Comparison of ENCODE assay signal across 24 cellular contexts in the genomic region with DNA sequence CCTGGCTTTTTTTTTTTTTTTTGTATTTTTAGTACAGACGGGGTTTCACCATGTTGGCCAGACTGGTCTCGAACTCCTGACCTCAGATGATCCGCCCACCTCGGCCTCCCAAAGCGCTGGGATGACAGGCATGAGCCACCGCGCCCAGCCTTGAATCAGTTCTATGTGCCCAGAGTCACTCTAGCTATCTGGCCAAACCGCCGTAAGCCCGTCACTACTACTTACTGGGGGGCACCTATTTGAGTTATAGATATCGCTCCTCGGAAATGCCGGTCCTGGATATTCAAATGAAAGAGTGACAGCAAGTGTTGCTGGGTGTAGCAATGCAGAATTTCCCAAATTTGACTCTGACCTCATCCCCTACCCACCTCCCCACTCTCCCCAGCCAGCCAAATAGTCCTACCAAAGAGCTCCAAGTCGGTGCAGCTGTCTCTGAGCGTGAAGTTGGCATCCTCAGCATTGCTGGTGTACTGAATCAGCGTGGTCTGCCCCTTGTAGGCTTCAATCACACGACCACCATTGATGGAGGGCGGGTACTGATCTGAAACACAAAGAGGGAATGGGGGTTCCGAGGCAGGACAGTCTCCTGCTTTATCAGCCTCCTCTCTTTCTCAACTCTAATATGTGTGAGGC. TPM values are rescaled to one million over a fixed set of nuclear protein-coding genes. Genes with fewer than 3 reads are reported as not detected.
A peak's percentile ranks its signal among the peaks of the same experiment; 100 is the strongest.
DNase-seq lines count a peak whose midpoint lies in the region; ATAC-seq, FAIRE-seq and TF ChIP-seq lines count a peak whose summit lies in the region.
"Had no signal": no experiment of that assay in that cellular context is flagged by ENCODE, and none has a peak within 500 bp of the region (broad histone marks: within the 10 kb centered on the region; RNA-seq: fewer than 3 reads in every experiment).

No MANE protein-coding gene starts in this region.

- CTCF ChIA-PET in K562 (lab: Yijun Ruan, JAX; ENCODE audit: low intra/inter-chr PET ratio), result no interaction called here

- ATAC-seq in K562, result no peak
- ATAC-seq in HG02763 (IDR thresholded peaks at IDR 0.05; ENCODE audit: unreplicated experiment), result no peak
- no peak for ATAC-seq in esophagus mucosa
- ATAC-seq: GM23338, Panc1 had no signal

- H3K4me1 ChIP-seq in K562 (replicated peaks in 1 of 2; ENCODE audit: control insufficient read depth in 2 of 2, insufficient read depth in 2 of 2, low read length in 2 of 2), result peaks cover 0 to 5% of the 10 kb centered on the region in 2 experiments; a peak in 2 of 5 replicates
- H3K4me1 ChIP-seq in neuronal stem cell (ENCODE audit: control insufficient read depth in 2 of 2, insufficient read depth in 1 of 2, low read depth in 1 of 2, low read length in 2 of 2), result peaks cover 0 to 3% of the 10 kb centered on the region in 2 donors
- no peaks in the 10 kb centered on the region for H3K4me1 ChIP-seq in suprapubic skin
- H3K4me1 ChIP-seq: HAP-1 had no signal

- BruUV-seq in K562 (replicated peaks; lab: Mats Ljungman, UMichigan), result no TSS peak

- peaks cover 2% of the 10 kb centered on the region for H3K79me1 ChIP-seq in neuronal stem cell (ENCODE audit: low read depth, low read length)

- peak overlapping the region; percentile 17 for H3K18ac ChIP-seq in neuronal stem cell (ENCODE audit: low read length)

- H3K27ac ChIP-seq in K562 (ENCODE audit: extremely low read depth, low read depth, low read length) (no peak overlapping the region), neuronal stem cell (replicated peaks; ENCODE audit: low read length) (no peak overlapping the region), suprapubic skin (no peak overlapping the region)
- H3K27ac ChIP-seq: BLaER1, SK-N-MC had no signal

- H2AFZ ChIP-seq in K562 (ENCODE audit: low read depth, low read length) (no peak overlapping the region), neuronal stem cell (ENCODE audit: low read length) (no peak overlapping the region)
- H2AFZ ChIP-seq: GM23338 had no signal

- H2BK5ac ChIP-seq in neuronal stem cell (ENCODE audit: low read length), result no peak overlapping the region

- no peak for TF ChIP-seq RAD21 in K562 (CRISPR knock-in tag; conservative IDR thresholded peaks at IDR 0.05 in 1 of 2, IDR thresholded peaks at IDR 0.05 in 1 of 2)

- POLR2A ChIA-PET in K562 (lab: Yijun Ruan, JAX), result interaction anchor here (0.6 to 0.7 kb wide), 3 partner anchors 13 to 588 kb away, joined by 3 read pairs; no protein-coding TSS in a partner anchor

- H3K9me3 ChIP-seq in K562 (replicated peaks; ENCODE audit: control insufficient read depth, insufficient read depth, low read depth, low read length) (no peaks in the 10 kb centered on the region), neuronal stem cell (replicated peaks in 1 of 2; ENCODE audit: control insufficient read depth in 2 of 2, insufficient read depth in 1 of 2, low read depth in 1 of 2, low read length in 2 of 2) (no peaks in the 10 kb centered on the region), suprapubic skin (no peaks in the 10 kb centered on the region)
- H3K9me3 ChIP-seq: BLaER1, HAP-1, MG63 had no signal

- intact Hi-C loops in K562 (cut with micrococcal nuclease), result no loop called here

- no peak for TF ChIP-seq EP300 in K562 (IDR thresholded peaks at IDR 0.05; ENCODE audit: low read length)
- TF ChIP-seq EP300 in suprapubic skin (IDR thresholded peaks at IDR 0.05), result no peak

- H3K9me1 ChIP-seq in K562 (ENCODE audit: control insufficient read depth, insufficient read depth, low read length), result no peaks in the 10 kb centered on the region

- in situ Hi-C loops in K562 (cut with MboI), result no loop called here

- WGBS in K562 (ENCODE audit: insufficient coverage, low coverage, missing lambda C conversion rate), result 4% methylated on average over 18 of the region's 19 CpGs
- WGBS in neuronal stem cell (ENCODE audit: extremely low coverage in 2 of 2, insufficient read length in 2 of 2, insufficient replicate concordance in 1 of 2), 2 donors, result no CpG with 5 or more reads among the region's 19 CpGs
- WGBS in suprapubic skin, result 75% methylated on average over 18 of the region's 19 CpGs

- TF ChIP-seq CTCF in K562 (IDR thresholded peaks at IDR 0.05 in 2 of 3, conservative IDR thresholded peaks at IDR 0.05 in 1 of 3; ENCODE audit: insufficient read depth in 2 of 3, low read depth in 1 of 3, low read length in 3 of 3) (no peak), suprapubic skin (IDR thresholded peaks at IDR 0.05) (no peak)

- H2BK12ac ChIP-seq in neuronal stem cell (ENCODE audit: low read length), result no peak overlapping the region

- H3K9ac ChIP-seq in K562 (ENCODE audit: insufficient read depth in 1 of 2, low read depth in 2 of 2, low read length in 2 of 2), result no peak overlapping the region
- H3K9ac ChIP-seq in neuronal stem cell (ENCODE audit: low read depth, low read length, poor library complexity), result no peak overlapping the region
- H3K9ac ChIP-seq: BLaER1 had no signal

- H3K4ac ChIP-seq in neuronal stem cell (ENCODE audit: low read length), result no peak overlapping the region

- H3K4me3 ChIP-seq in K562 (no peak overlapping the region), neuronal stem cell (ENCODE audit: low read length in 2 of 2) (no peak overlapping the region), suprapubic skin (no peak overlapping the region)
- H3K4me3 ChIP-seq: BLaER1, GM23338, HAP-1, MG63, SK-N-MC had no signal

- H3K27me3 ChIP-seq in K562 (ENCODE audit: control insufficient read depth in 2 of 2, insufficient read depth in 2 of 2, low read length in 2 of 2) (peaks cover 22 to 79% of the 10 kb centered on the region in 2 experiments; a peak in 4 of 5 replicates), neuronal stem cell (ENCODE audit: control insufficient read depth in 3 of 3, insufficient read depth in 3 of 3, low read depth in 1 of 3, low read length in 3 of 3) (peaks cover 0 to 23% (median 0%) of the 10 kb centered on the region in 3 experiments), suprapubic skin (peaks cover 62% of the 10 kb centered on the region)
- H3K27me3 ChIP-seq: BLaER1 had no signal

- H4K8ac ChIP-seq in neuronal stem cell (ENCODE audit: low read depth, low read length), result no peak overlapping the region

- H3K79me2 ChIP-seq in K562 (ENCODE audit: control insufficient read depth, insufficient read depth, low read length), result no peaks in the 10 kb centered on the region

- H4K20me1 ChIP-seq in K562 (replicated peaks; ENCODE audit: control insufficient read depth, insufficient read depth, low read length), result no peaks in the 10 kb centered on the region; the same call in 1 of the 2 replicates

- no peak overlapping the region for H2BK120ac ChIP-seq in neuronal stem cell (ENCODE audit: low read depth, low read length)

- DNase-seq in LHCN-M2 (ENCODE audit: low read depth), result peak; percentile 6
- no peak for DNase-seq in K562 (ENCODE audit: extremely low read depth in 1 of 4, low spot score in 3 of 4)
- DNase-seq in neuronal stem cell (ENCODE audit: low spot score), result no peak
- DNase-seq in suprapubic skin (ENCODE audit: low spot score in 2 of 2), result peak; percentile 33 to 66
- DNase-seq in NCI-H2171 treated with DMSO at 0.1 percent for 48 hours (lab: John Stamatoyannopoulos, UW), result no peak
- DNase-seq: CD4-positive, CD25-positive, alpha-beta regulatory T cell; HFFc6; KBM-7; MG63; NCI-H2029 treated with DMSO at 0.1 percent for 48 hours; NCI-H2227 treated with DMSO at 0.1 percent for 48 hours; NCI-H510A; NCI-H69; SHP77 treated with DMSO at 0.1 percent for 48 hours had no signal

- no peak overlapping the region for H4K91ac ChIP-seq in neuronal stem cell (ENCODE audit: low read depth, low read length, poor library complexity)

- no peak overlapping the region for H2AK5ac ChIP-seq in neuronal stem cell (ENCODE audit: low read depth, low read length)

- TF ChIP-seq POLR2A in K562 (conservative IDR thresholded peaks at IDR 0.05) (no peak), suprapubic skin (IDR thresholded peaks at IDR 0.05) (no peak)

- no peak for FAIRE-seq in K562 (lab: Jason Lieb, UNC)
- FAIRE-seq: A204.1, HTR-8/SVneo had no signal

- no peak overlapping the region for H2BK15ac ChIP-seq in neuronal stem cell (ENCODE audit: low read length)

- H3K36me3 ChIP-seq in K562 (ENCODE audit: control insufficient read depth, insufficient read depth, low read length) (no peaks in the 10 kb centered on the region), neuronal stem cell (replicated peaks in 1 of 2; ENCODE audit: control insufficient read depth in 2 of 2, insufficient read depth in 2 of 2, low read length in 2 of 2) (no peaks in the 10 kb centered on the region), suprapubic skin (no peaks in the 10 kb centered on the region)
- H3K36me3 ChIP-seq: BLaER1, HAP-1, MG63 had no signal

- H3K23ac ChIP-seq in neuronal stem cell (ENCODE audit: low read depth, low read length, poor library complexity), result no peak overlapping the region

- H3K4me2 ChIP-seq in K562 (ENCODE audit: insufficient read depth, low read length) (no peak overlapping the region), neuronal stem cell (ENCODE audit: insufficient read depth, low read length, poor library complexity, severe bottlenecking) (no peak overlapping the region)
- H3K4me2 ChIP-seq: GM23338 had no signal

- H3K14ac ChIP-seq in neuronal stem cell (ENCODE audit: low read length), result no peak overlapping the region

RNA-seq across cellular contexts. Expression of a gene that starts 38.1 kb away (rescaled TPM):
- not detected in 2 replicates for total RNA-seq in LHCN-M2 (2014; rRNA removed)
- 0.32 TPM for polyA plus RNA-seq in LHCN-M2 (2012)
- total RNA-seq in K562 (2011; cell fraction: chromatin; rRNA removed; ENCODE audit: low replicate concordance), result 0.51 and 0.63 TPM in 2 replicates
- total RNA-seq in K562 (2011; cell fraction: nucleolus; rRNA removed), result 0.17 and 0.39 TPM in 2 replicates
- total RNA-seq in K562 (2011; cell fraction: nucleoplasm; rRNA removed), result not detected in 2 replicates
- total RNA-seq in K562 (2014; rRNA removed), result not detected in 2 replicates
- total RNA-seq in K562 (2014; rRNA removed; fragmentation: Illumina TruSeq; extraction: Trizol), result not detected in 2 replicates
- 0.18 TPM in 1 of 2 replicates, not detected in the other for total RNA-seq in K562 (2015; rRNA removed; fragmentation: Illumina TruSeq; extraction: Trizol)
- total RNA-seq in K562 (2021), result 0.16 and 0.25 TPM in 2 replicates
- polyA plus RNA-seq in K562 (2011; rRNA removed), result 0.11 and 0.15 TPM in 2 replicates
- polyA plus RNA-seq in K562 (2011; cell fraction: cytosol; rRNA removed), result 0.09 and 0.12 TPM in 2 replicates
- 0.41 and 0.63 TPM in 2 replicates for polyA plus RNA-seq in K562 (2011; cell fraction: nucleus; rRNA removed)
- 0.22 and 1.2 TPM in 2 replicates for polyA plus RNA-seq in K562 (2012)
- 0.15 and 0.44 TPM in 2 replicates for polyA plus RNA-seq in K562 (2014; fragmentation: Illumina TruSeq; extraction: Trizol)
- polyA plus RNA-seq in K562 (2014; fragmentation: Nextera tagmentation; extraction: Ambion mirVana), result under 1 TPM in 1 of 2 experiments, not detected in 1; 0.03 TPM
- 0.22 and 0.23 TPM in 2 replicates for polyA plus RNA-seq in K562 (2014; rRNA removed)
- polyA minus RNA-seq in K562 (2011; rRNA and poly(A)+ RNA removed), result not detected in 2 replicates
- polyA minus RNA-seq in K562 (2011; cell fraction: cytosol; rRNA and poly(A)+ RNA removed), result not detected in 2 replicates
- polyA minus RNA-seq in K562 (2011; cell fraction: nucleus; rRNA and poly(A)+ RNA removed), result not detected in 2 replicates
- 1.2 TPM for polyA plus RNA-seq in neuronal stem cell (2013, experiment 1 of 2)
- 1.3 TPM for polyA plus RNA-seq in neuronal stem cell (2013, experiment 2 of 2)
- 10 to 100 TPM in 1 of 4 donors, 1 to 10 TPM in 1, under 1 TPM in 2; 0.26 to 53.4 (median 2.8) TPM for total RNA-seq in suprapubic skin
- total RNA-seq in esophagus mucosa, result 34.9 TPM
- total RNA-seq: GM23338 had no signal

RNA-seq across cellular contexts. Expression of a gene that starts 52.9 kb away (rescaled TPM):
- total RNA-seq in LHCN-M2 (2014; rRNA removed) (not detected in 2 replicates), K562 (2014; rRNA removed) (0.12 TPM in 1 of 2 replicates, not detected in the other), K562 (2014; rRNA removed; fragmentation: Illumina TruSeq; extraction: Trizol) (under 0.01 and 0.03 TPM in 2 replicates), K562 (2015; rRNA removed; fragmentation: Illumina TruSeq; extraction: Trizol) (under 0.01 TPM in 1 of 2 replicates, not detected in the other), K562 (2021) (0.11 and 0.31 TPM in 2 replicates), suprapubic skin (not detected), esophagus mucosa (43.5 TPM)
- not detected for polyA plus RNA-seq in LHCN-M2 (2012)
- total RNA-seq in K562 (2011; cell fraction: chromatin; rRNA removed; ENCODE audit: low replicate concordance), result 7.6 and 11.7 TPM in 2 replicates
- 3.4 and 4.2 TPM in 2 replicates for total RNA-seq in K562 (2011; cell fraction: nucleolus; rRNA removed)
- total RNA-seq in K562 (2011; cell fraction: nucleoplasm; rRNA removed), result 6.2 and 17.9 TPM in 2 replicates
- polyA plus RNA-seq in K562 (2011; rRNA removed) (0.11 and 0.21 TPM in 2 replicates), K562 (2014; fragmentation: Illumina TruSeq; extraction: Trizol) (0.10 and 0.11 TPM in 2 replicates), K562 (2014; fragmentation: Nextera tagmentation; extraction: Ambion mirVana) (not detected), K562 (2014; rRNA removed) (0.07 TPM in 2 replicates)
- polyA plus RNA-seq in K562 (2011; cell fraction: cytosol; rRNA removed), result 0.16 and 0.61 TPM in 2 replicates
- polyA plus RNA-seq in K562 (2011; cell fraction: nucleus; rRNA removed), result 1.00 and 2.9 TPM in 2 replicates
- 0.22 and 2.0 TPM in 2 replicates for polyA plus RNA-seq in K562 (2012)
- 0.33 and 1.0 TPM in 2 replicates for polyA minus RNA-seq in K562 (2011; rRNA and poly(A)+ RNA removed)
- polyA minus RNA-seq in K562 (2011; cell fraction: cytosol; rRNA and poly(A)+ RNA removed), result 0.18 and 1.4 TPM in 2 replicates
- polyA minus RNA-seq in K562 (2011; cell fraction: nucleus; rRNA and poly(A)+ RNA removed), result 0.44 and 1.8 TPM in 2 replicates
- 0.03 TPM for polyA plus RNA-seq in neuronal stem cell (2013, experiment 1 of 2)
- not detected for polyA plus RNA-seq in neuronal stem cell (2013, experiment 2 of 2)
- total RNA-seq: CD4-positive, CD25-positive, alpha-beta regulatory T cell; HFFc6 had no signal
- polyA plus RNA-seq: AG04450; CD4-positive, CD25-positive, alpha-beta regulatory T cell had no signal

Comparison
In these comparisons a context has a peak if more than half of its experiments do, and no peak if none do; other contexts are left out.
1. DNase-seq: peak in LHCN-M2 (single experiment) and suprapubic skin (2 of 2); none in K562 (0 of 4), neuronal stem cell (single experiment) and NCI-H2171 treated with DMSO at 0.1 percent for 48 hours (single experiment).